Comparison of ENCODE assay signal across 8 cellular contexts in genomic region chr19:48644839-48645651, GRCh38. TPM values are rescaled to one million over a fixed set of nuclear protein-coding genes. Genes with fewer than 3 reads are reported as not detected.
DNase-seq lines count a peak whose midpoint lies in the region; TF ChIP-seq lines count a peak whose summit lies in the region.

No MANE protein-coding gene starts in this region.

- peak overlapping the region; percentile 45; the same call in 1 of the 2 replicates for H3K4me3 ChIP-seq in AG09309 (ENCODE audit: control insufficient read depth, low read depth, low read length)
- H3K4me3 ChIP-seq in GM23248: peak overlapping the region; percentile 73

- H2AFZ ChIP-seq in GM23248: peak overlapping the region; percentile 93

- 5 to 6% methylated on average over 22 to 26 of the region's 26 CpGs for WGBS in GM23248 (ENCODE audit: low coverage in 1 of 2, low lambda C conversion rate in 2 of 2, missing lambda C conversion rate in 2 of 2), 2 experiments

- no peaks in the 10 kb centered on the region for H3K9me2 ChIP-seq in GM23248 (ENCODE audit: insufficient read depth)

- no peaks in the 10 kb centered on the region for H3K36me3 ChIP-seq in GM23248 (ENCODE audit: low read depth)

- in situ Hi-C loops in GM23248 (cut with MboI): no loop called here

- peaks cover 7% of the 10 kb centered on the region; the same call in 1 of the 2 replicates for H3F3A ChIP-seq in GM23248 (ENCODE audit: insufficient read depth)

- H3K27me3 ChIP-seq in GM23248 (replicated peaks; ENCODE audit: insufficient read depth) (no peaks in the 10 kb centered on the region), layer of hippocampus (ENCODE audit: control insufficient read depth, insufficient read depth, low read length) (no peaks in the 10 kb centered on the region)

- H3K9ac ChIP-seq in GM23248: no peak overlapping the region

- no peak for DNase-seq in AG09309 (ENCODE audit: low read depth)
- DNase-seq in GM23248: peak; percentile 81
- peak; percentile 74 for DNase-seq in NCI-H226
- peak; percentile 65 for DNase-seq in activated CD4-positive, CD25-positive, alpha-beta regulatory T cell treated with anti-CD3 and anti-CD28 coated beads, Interleukin-2, amount 50 U/mL, for 72 hours
- DNase-seq in cerebellum (ENCODE audit: low spot score): peak; percentile 79
- peak; percentile 63 for DNase-seq in stimulated activated CD4-positive, alpha-beta T cell treated with anti-CD3 and anti-CD28 coated beads, Interleukin-15, amount 100 ng/mL, for 48 hours (ENCODE audit: low read depth in 2 of 2)
- no peak for DNase-seq in HuH-7 (ENCODE audit: low spot score)

- H3K79me2 ChIP-seq in GM23248 (ENCODE audit: insufficient read depth): no peaks in the 10 kb centered on the region

- H3K4me2 ChIP-seq in GM23248 (ENCODE audit: unreplicated experiment): peak overlapping the region; percentile 96

- H3K9me3 ChIP-seq in GM23248 (ENCODE audit: low read depth): no peaks in the 10 kb centered on the region

- H4K20me1 ChIP-seq in GM23248 (ENCODE audit: insufficient read depth): no peaks in the 10 kb centered on the region

- H3K27ac ChIP-seq in GM23248: no peak overlapping the region
- peak overlapping the region; percentile 97 for H3K27ac ChIP-seq in layer of hippocampus (ENCODE audit: low read depth, low read length)

- 0 out of 2 replicates have a peak, but pooled peaks cover 17% of the 10 kb centered on the region for H3K4me1 ChIP-seq in GM23248 (ENCODE audit: insufficient read depth)

- TF ChIP-seq CTCF in AG09309 (IDR thresholded peaks at IDR 0.05; ENCODE audit: control insufficient read depth, insufficient read depth, low read depth, low read length, missing control alignments): no peak

RNA-seq across cellular contexts. Expression of gene CA11, which starts 0.9 kb away (rescaled TPM):
- total RNA-seq in GM23248 (2014; rRNA removed; shearing (Covaris generic)): 1.1 and 1.6 TPM in 2 replicates
- polyA plus RNA-seq in GM23248 (2016; fragmentation: Nextera tagmentation; extraction: Ambion mirVana): 2.7 and 3.5 TPM in 2 replicates
- total RNA-seq in cerebellum: 13.6 TPM

RNA-seq across cellular contexts. Expression of gene DBP, which starts 7.9 kb away (rescaled TPM):
- 5.9 and 6.7 TPM in 2 replicates for total RNA-seq in GM23248 (2014; rRNA removed; shearing (Covaris generic))
- polyA plus RNA-seq in GM23248 (2016; fragmentation: Nextera tagmentation; extraction: Ambion mirVana): 3.3 and 3.7 TPM in 2 replicates
- total RNA-seq in cerebellum: 3.2 TPM

RNA-seq across cellular contexts. Expression of gene SPHK2, which starts 25.7 kb away (rescaled TPM):
- 5.2 and 7.2 TPM in 2 replicates for total RNA-seq in GM23248 (2014; rRNA removed; shearing (Covaris generic))
- polyA plus RNA-seq in GM23248 (2016; fragmentation: Nextera tagmentation; extraction: Ambion mirVana): 9.9 and 11.4 TPM in 2 replicates
- total RNA-seq in cerebellum: 9.8 TPM

RNA-seq across cellular contexts. Expression of gene RPL18, which starts 26.1 kb away (rescaled TPM):
- 1,266 and 1,345 TPM in 2 replicates for total RNA-seq in GM23248 (2014; rRNA removed; shearing (Covaris generic))
- 659 and 663 TPM in 2 replicates for polyA plus RNA-seq in GM23248 (2016; fragmentation: Nextera tagmentation; extraction: Ambion mirVana)
- 670 TPM for total RNA-seq in cerebellum

RNA-seq across cellular contexts. Expression of gene NTN5, which starts 27.8 kb away (rescaled TPM):
- 0.32 TPM in 1 of 2 replicates, not detected in the other for total RNA-seq in GM23248 (2014; rRNA removed; shearing (Covaris generic))
- not detected in 2 replicates for polyA plus RNA-seq in GM23248 (2016; fragmentation: Nextera tagmentation; extraction: Ambion mirVana)
- not detected for total RNA-seq in cerebellum

Comparison
In these comparisons a context has a peak if more than half of its experiments do, and no peak if none do; other contexts are left out.
1. DNase-seq: peak in GM23248 (single experiment), NCI-H226 (single experiment), activated CD4-positive, CD25-positive, alpha-beta regulatory T cell treated with anti-CD3 and anti-CD28 coated beads, Interleukin-2, amount 50 U/mL, for 72 hours (single experiment), cerebellum (single experiment) and stimulated activated CD4-positive, alpha-beta T cell treated with anti-CD3 and anti-CD28 coated beads, Interleukin-15, amount 100 ng/mL, for 48 hours (2 of 2); none in AG09309 (single experiment) and HuH-7 (single experiment).